11 cellular contexts compared by ENCODE assay signal in genomic region chr1:219271914-219272545, GRCh38.
DNase-seq lines count a peak whose midpoint lies in the region; ATAC-seq and TF ChIP-seq lines count a peak whose summit lies in the region.
"Had no signal": no experiment of that assay in that cellular context is flagged by ENCODE, and none has a peak within 500 bp of the region (broad histone marks: within the 10 kb centered on the region; RNA-seq: fewer than 3 reads in every experiment).

No MANE protein-coding gene starts in this region.

- H3K9me3 Mint-ChIP-seq in Caco-2 (ENCODE audit: unreplicated experiment), result peaks cover 6% of the 10 kb centered on the region
- H3K9me3 Mint-ChIP-seq: activated naive CD4-positive, alpha-beta T cell treated with anti-CD3 and anti-CD28 coated beads, Interleukin-2, amount 10 ng/mL, durations not matched to agents 7 days and 5 days; T-cell had no signal

- H3K27me3 Mint-ChIP-seq in Caco-2 (ENCODE audit: insufficient read depth, unreplicated experiment), result no peaks in the 10 kb centered on the region
- H3K27me3 Mint-ChIP-seq: activated naive CD4-positive, alpha-beta T cell treated with anti-CD3 and anti-CD28 coated beads, Interleukin-2, amount 10 ng/mL, durations not matched to agents 7 days and 5 days; T-cell had no signal

- H3K9me3 ChIP-seq in Caco-2, result no peaks in the 10 kb centered on the region
- H3K9me3 ChIP-seq: mucosa of descending colon had no signal

- CTCF ChIA-PET in Caco-2 (lab: Charles Lee), result no interaction called here

- no peak for TF ChIP-seq CTCF in Caco-2 (IDR thresholded peaks at IDR 0.05; ENCODE audit: insufficient read depth in 1 of 2, low read depth in 1 of 2, low read length in 1 of 2, severe bottlenecking in 1 of 2, unreplicated experiment in 1 of 2)
- no peak for TF ChIP-seq CTCF in fibroblast of mammary gland (conservative IDR thresholded peaks at IDR 0.05; ENCODE audit: control insufficient read depth, insufficient read depth, low read depth, low read length)
- TF ChIP-seq CTCF in retinal pigment epithelial cell (conservative IDR thresholded peaks at IDR 0.05; ENCODE audit: low read depth, low read length), result no peak
- TF ChIP-seq CTCF in foreskin fibroblast (IDR thresholded peaks at IDR 0.05; ENCODE audit: low read depth, low read length), result no peak

- H3K36me3 Mint-ChIP-seq in Caco-2 (ENCODE audit: insufficient read depth, unreplicated experiment), result no peaks in the 10 kb centered on the region
- H3K36me3 Mint-ChIP-seq: activated naive CD4-positive, alpha-beta T cell treated with anti-CD3 and anti-CD28 coated beads, Interleukin-2, amount 10 ng/mL, durations not matched to agents 7 days and 5 days had no signal

- BruUV-seq in Caco-2 (replicated peaks; lab: Mats Ljungman, UMichigan), result no TSS peak

- H3K4me3 ChIP-seq in Caco-2 (ENCODE audit: low read depth, low read length) (no peak overlapping the region), fibroblast of mammary gland (ENCODE audit: control insufficient read depth, low read depth, low read length) (no peak overlapping the region), retinal pigment epithelial cell (ENCODE audit: low read length) (peak overlapping the region; percentile 4), foreskin fibroblast (ENCODE audit: low read depth in 1 of 2, low read length in 2 of 2) (no peak overlapping the region)
- H3K4me3 ChIP-seq: mucosa of descending colon had no signal

- no peaks in the 10 kb centered on the region for H3K4me1 ChIP-seq in Caco-2

- no peak for ATAC-seq in HG03354 (IDR thresholded peaks at IDR 0.05; ENCODE audit: poor library complexity, severe bottlenecking, unreplicated experiment)
- ATAC-seq in HG02610 (IDR thresholded peaks at IDR 0.05; ENCODE audit: unreplicated experiment), result no peak
- ATAC-seq: mucosa of descending colon, T-cell had no signal

- peaks cover 12% of the 10 kb centered on the region for H3K4me1 Mint-ChIP-seq in Caco-2 (ENCODE audit: low read depth, unreplicated experiment)
- H3K4me1 Mint-ChIP-seq: activated naive CD4-positive, alpha-beta T cell treated with anti-CD3 and anti-CD28 coated beads, Interleukin-2, amount 10 ng/mL, durations not matched to agents 7 days and 5 days; T-cell had no signal

- no peak for DNase-seq in Caco-2
- peak; percentile 35 for DNase-seq in M059J (ENCODE audit: low read depth)
- DNase-seq in fibroblast of mammary gland (ENCODE audit: low read depth), result peak; percentile 63
- no peak for DNase-seq in retinal pigment epithelial cell (ENCODE audit: low read depth)
- no peak for DNase-seq in foreskin fibroblast
- no peak for DNase-seq in NCI-H187 treated with DMSO at 0.1 percent for 48 hours (lab: John Stamatoyannopoulos, UW)
- DNase-seq: activated naive CD4-positive, alpha-beta T cell treated with anti-CD3 and anti-CD28 coated beads, Interleukin-2, amount 10 ng/mL, durations not matched to agents 7 days and 5 days; mucosa of descending colon; T-cell had no signal

- POLR2A ChIA-PET in Caco-2 (lab: Charles Lee), result no interaction called here

- intact Hi-C loops in Caco-2 (cut with micrococcal nuclease; ENCODE audit: unreplicated experiment), result no loop called here

- H3K36me3 ChIP-seq in Caco-2 (ENCODE audit: control insufficient read depth, insufficient read depth, low read length), result no peaks in the 10 kb centered on the region

- H3K27ac Mint-ChIP-seq in Caco-2 (ENCODE audit: unreplicated experiment), result peak overlapping the region; percentile 21
- H3K27ac Mint-ChIP-seq: activated naive CD4-positive, alpha-beta T cell treated with anti-CD3 and anti-CD28 coated beads, Interleukin-2, amount 10 ng/mL, durations not matched to agents 7 days and 5 days; T-cell had no signal

- no peak overlapping the region for H3K4me3 Mint-ChIP-seq in Caco-2 (ENCODE audit: unreplicated experiment)
- H3K4me3 Mint-ChIP-seq: activated naive CD4-positive, alpha-beta T cell treated with anti-CD3 and anti-CD28 coated beads, Interleukin-2, amount 10 ng/mL, durations not matched to agents 7 days and 5 days; T-cell had no signal

- H3K27me3 ChIP-seq in Caco-2 (replicated peaks; ENCODE audit: control insufficient read depth, insufficient read depth, low read length), result no peaks in the 10 kb centered on the region

Comparison
In these comparisons a context has a peak if more than half of its experiments do, and no peak if none do; other contexts are left out.
1. DNase-seq: peak in M059J (single experiment) and fibroblast of mammary gland (single experiment); none in Caco-2 (0 of 2), retinal pigment epithelial cell (single experiment), foreskin fibroblast (0 of 2) and NCI-H187 treated with DMSO at 0.1 percent for 48 hours (single experiment).